ENCODE assay signal across 31 cellular contexts in genomic region chr20:54466112-54466511, GRCh38. TPM values are rescaled to one million over a fixed set of nuclear protein-coding genes. Genes with fewer than 3 reads are reported as not detected.
"Had no signal": no experiment of that assay in that cellular context is flagged by ENCODE, and none has a peak within 500 bp of the region (broad histone marks: within the 10 kb centered on the region; RNA-seq: fewer than 3 reads in every experiment).

No MANE protein-coding gene starts in this region.

- H3K4me1 Mint-ChIP-seq: activated naive CD4-positive, alpha-beta T cell treated with anti-CD3 and anti-CD28 coated beads, Interleukin-2, amount 50 U/mL, for 24 hours; activated naive CD8-positive, alpha-beta T cell treated with anti-CD3 and anti-CD28 coated beads for 36 hours; activated naive CD8-positive, alpha-beta T cell treated with anti-CD3 and anti-CD28 coated beads, Interleukin-2, amount 50 U/mL, for 24 hours; activated T-helper 17 cell treated with anti-CD3 and anti-CD28 coated beads, Interleukin-2, amount 50 U/mL, for 72 hours; T-helper 17 cell had no signal

- H3K9me3 ChIP-seq: adrenal gland, body of pancreas, esophagus squamous epithelium had no signal

- H3K36me3 Mint-ChIP-seq: activated naive CD4-positive, alpha-beta T cell treated with anti-CD3 and anti-CD28 coated beads, Interleukin-2, amount 50 U/mL, for 24 hours; activated naive CD8-positive, alpha-beta T cell treated with anti-CD3 and anti-CD28 coated beads for 36 hours had no signal

- DNase-seq: activated CD4-positive, alpha-beta T cell treated with anti-CD3 and anti-CD28 coated beads for 1 hour; activated CD4-positive, alpha-beta T cell treated with anti-CD3 and anti-CD28 coated beads for 48 hours; activated CD4-positive, alpha-beta T cell treated with anti-CD3 and anti-CD28 coated beads, Interleukin-2, amount 50 U/mL, for 1 hour; activated CD4-positive, alpha-beta T cell treated with anti-CD3 and anti-CD28 coated beads, Interleukin-2, amount 50 U/mL, for 48 hours; activated CD8-positive, alpha-beta memory T cell treated with anti-CD3 and anti-CD28 coated beads for 24 hours; activated CD8-positive, alpha-beta T cell treated with anti-CD3 and anti-CD28 coated beads for 36 hours; activated effector memory CD4-positive, alpha-beta T cell treated with Interleukin-2 at 50 U/mL for 16 hours; activated gamma-delta T cell treated with Interleukin-2 at 50 U/mL for 16 hours; activated naive CD4-positive, alpha-beta T cell treated with Interleukin-2 at 50 U/mL for 16 hours; activated naive CD8-positive, alpha-beta T cell treated with anti-CD3 and anti-CD28 coated beads for 36 hours; activated naive CD8-positive, alpha-beta T cell treated with anti-CD3 and anti-CD28 coated beads, Interleukin-2, amount 50 U/mL, for 24 hours; activated T-cell treated with anti-CD3 and anti-CD28 coated beads, Interleukin-2, amount 50 U/mL, for 4 hours; adrenal gland; amygdala; aorta; body of pancreas; caudate nucleus; cortex of kidney; dermis blood vessel endothelial cell; effector CD4-positive, alpha-beta T cell; effector memory CD8-positive, alpha-beta T cell; erythroblast; esophagus squamous epithelium; glutamatergic neuron; heart left ventricle; T-helper 1 cell; T-helper 17 cell; T1000 had no signal

- H3K4me3 Mint-ChIP-seq: activated CD8-positive, alpha-beta T cell treated with anti-CD3 and anti-CD28 coated beads for 36 hours; activated naive CD4-positive, alpha-beta T cell treated with anti-CD3 and anti-CD28 coated beads, Interleukin-2, amount 50 U/mL, for 24 hours; activated naive CD8-positive, alpha-beta T cell treated with anti-CD3 and anti-CD28 coated beads for 36 hours; activated naive CD8-positive, alpha-beta T cell treated with anti-CD3 and anti-CD28 coated beads, Interleukin-2, amount 50 U/mL, for 24 hours; activated T-cell treated with anti-CD3 and anti-CD28 coated beads, Interleukin-2, amount 50 U/mL, for 4 hours; activated T-helper 17 cell treated with anti-CD3 and anti-CD28 coated beads, Interleukin-2, amount 50 U/mL, for 72 hours; effector memory CD8-positive, alpha-beta T cell; T-helper 17 cell; T-helper 2 cell treated with Interferon-gamma antibody and Interleukin-4, amounts not matched to agents 5 μg/mL and 100 μg/mL, for 36 hours had no signal

- H3K9me3 Mint-ChIP-seq: activated CD8-positive, alpha-beta T cell treated with anti-CD3 and anti-CD28 coated beads for 36 hours; activated naive CD4-positive, alpha-beta T cell treated with anti-CD3 and anti-CD28 coated beads, Interleukin-2, amount 50 U/mL, for 24 hours; activated naive CD8-positive, alpha-beta T cell treated with anti-CD3 and anti-CD28 coated beads for 36 hours; activated naive CD8-positive, alpha-beta T cell treated with anti-CD3 and anti-CD28 coated beads, Interleukin-2, amount 50 U/mL, for 24 hours; activated T-cell treated with anti-CD3 and anti-CD28 coated beads, Interleukin-2, amount 50 U/mL, for 4 hours; activated T-helper 17 cell treated with anti-CD3 and anti-CD28 coated beads, Interleukin-2, amount 50 U/mL, for 72 hours; T-helper 2 cell treated with Interferon-gamma antibody and Interleukin-4, amounts not matched to agents 5 μg/mL and 100 μg/mL, for 36 hours had no signal

- H3K27ac ChIP-seq: adrenal gland, body of pancreas, esophagus squamous epithelium, heart left ventricle had no signal

- H3K4me3 ChIP-seq: adrenal gland, body of pancreas, esophagus squamous epithelium, heart left ventricle had no signal

- H3K27ac Mint-ChIP-seq: activated CD8-positive, alpha-beta T cell treated with anti-CD3 and anti-CD28 coated beads for 36 hours; activated naive CD4-positive, alpha-beta T cell treated with anti-CD3 and anti-CD28 coated beads, Interleukin-2, amount 50 U/mL, for 24 hours; activated naive CD8-positive, alpha-beta T cell treated with anti-CD3 and anti-CD28 coated beads for 36 hours; activated naive CD8-positive, alpha-beta T cell treated with anti-CD3 and anti-CD28 coated beads, Interleukin-2, amount 50 U/mL, for 24 hours; activated T-helper 17 cell treated with anti-CD3 and anti-CD28 coated beads, Interleukin-2, amount 50 U/mL, for 72 hours; effector memory CD8-positive, alpha-beta T cell; T-helper 17 cell; T-helper 2 cell treated with Interferon-gamma antibody and Interleukin-4, amounts not matched to agents 5 μg/mL and 100 μg/mL, for 36 hours had no signal

- H3K27me3 ChIP-seq: adrenal gland, body of pancreas, esophagus squamous epithelium, heart left ventricle had no signal

- H3K27me3 Mint-ChIP-seq: activated CD8-positive, alpha-beta T cell treated with anti-CD3 and anti-CD28 coated beads for 36 hours; activated T-helper 17 cell treated with anti-CD3 and anti-CD28 coated beads, Interleukin-2, amount 50 U/mL, for 72 hours; effector memory CD8-positive, alpha-beta T cell; T-helper 17 cell had no signal

- H3K36me3 ChIP-seq: adrenal gland, esophagus squamous epithelium, heart left ventricle had no signal

- ATAC-seq: activated CD8-positive, alpha-beta T cell treated with anti-CD3 and anti-CD28 coated beads for 36 hours; activated naive CD8-positive, alpha-beta T cell treated with anti-CD3 and anti-CD28 coated beads, Interleukin-2, amount 50 U/mL, for 24 hours; activated T-cell treated with anti-CD3 and anti-CD28 coated beads, Interleukin-2, amount 50 U/mL, for 4 hours; activated T-helper 17 cell treated with anti-CD3 and anti-CD28 coated beads, Interleukin-2, amount 50 U/mL, for 72 hours; body of pancreas; effector memory CD8-positive, alpha-beta T cell; heart left ventricle; T-helper 17 cell had no signal

- H3K4me1 ChIP-seq: adrenal gland, body of pancreas, esophagus squamous epithelium had no signal

RNA-seq across cellular contexts. Expression of gene DOK5, which starts 9.3 kb away (rescaled TPM):
- total RNA-seq: T-helper 17 cell had no signal
